ENCODE assay signal across 1 cellular context in the genomic region with DNA sequence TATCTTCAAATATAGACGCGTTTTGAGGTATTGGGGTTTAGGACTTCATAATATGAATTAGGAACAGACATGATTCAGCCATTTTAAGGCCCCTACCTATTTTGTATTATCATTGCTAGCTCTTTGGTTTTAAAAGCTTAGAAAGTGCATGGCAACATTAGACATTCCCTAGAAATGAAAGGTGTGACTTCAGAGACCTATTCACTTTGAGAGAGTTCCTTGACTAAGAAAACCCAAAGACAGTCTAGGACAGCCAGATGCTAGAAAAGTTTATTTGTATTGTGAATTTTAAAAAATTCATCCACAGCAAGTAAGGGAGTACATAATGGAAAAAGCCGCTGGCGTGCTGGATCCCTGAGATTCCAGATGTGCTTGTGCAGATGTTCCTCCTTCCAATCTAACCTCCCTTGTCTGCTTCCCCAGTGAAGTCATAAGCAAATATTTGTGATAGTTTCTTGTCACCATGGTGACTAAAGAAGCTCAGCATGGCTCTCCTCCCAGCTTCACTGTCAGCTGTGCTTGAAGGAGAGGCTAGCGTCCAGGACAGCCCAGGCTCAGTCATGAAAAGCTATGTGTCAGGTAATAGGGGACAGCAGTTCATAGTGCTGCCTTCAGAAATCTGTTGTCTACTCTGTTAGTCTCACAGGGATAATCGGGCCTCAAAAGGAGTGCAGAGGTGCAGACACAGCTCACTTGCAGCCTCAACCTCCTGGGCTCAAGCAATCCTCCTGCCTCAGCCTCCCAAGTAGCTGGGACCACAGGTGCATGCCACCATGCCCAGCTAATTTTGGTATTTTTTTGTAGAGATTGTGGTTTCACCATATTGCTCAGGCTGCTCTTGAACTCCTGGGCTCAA.
TF ChIP-seq lines count a peak whose summit lies in the region.

No MANE protein-coding gene starts in this region.

TF ChIP-seq in SK-N-SH, 30 proteins besides CTCF, POLR2A, EP300 and RAD21:
- TF ChIP-seq, protein P1, sequence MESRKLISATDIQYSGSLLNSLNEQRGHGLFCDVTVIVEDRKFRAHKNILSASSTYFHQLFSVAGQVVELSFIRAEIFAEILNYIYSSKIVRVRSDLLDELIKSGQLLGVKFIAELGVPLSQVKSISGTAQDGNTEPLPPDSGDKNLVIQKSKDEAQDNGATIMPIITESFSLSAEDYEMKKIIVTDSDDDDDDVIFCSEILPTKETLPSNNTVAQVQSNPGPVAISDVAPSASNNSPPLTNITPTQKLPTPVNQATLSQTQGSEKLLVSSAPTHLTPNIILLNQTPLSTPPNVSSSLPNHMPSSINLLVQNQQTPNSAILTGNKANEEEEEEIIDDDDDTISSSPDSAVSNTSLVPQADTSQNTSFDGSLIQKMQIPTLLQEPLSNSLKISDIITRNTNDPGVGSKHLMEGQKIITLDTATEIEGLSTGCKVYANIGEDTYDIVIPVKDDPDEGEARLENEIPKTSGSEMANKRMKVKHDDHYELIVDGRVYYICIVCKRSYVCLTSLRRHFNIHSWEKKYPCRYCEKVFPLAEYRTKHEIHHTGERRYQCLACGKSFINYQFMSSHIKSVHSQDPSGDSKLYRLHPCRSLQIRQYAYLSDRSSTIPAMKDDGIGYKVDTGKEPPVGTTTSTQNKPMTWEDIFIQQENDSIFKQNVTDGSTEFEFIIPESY (IDR thresholded peaks at IDR 0.05; ENCODE audit: borderline replicate concordance, low read depth) = no peak
